ENCODE assay signal across 1 cellular context in the genomic region with DNA sequence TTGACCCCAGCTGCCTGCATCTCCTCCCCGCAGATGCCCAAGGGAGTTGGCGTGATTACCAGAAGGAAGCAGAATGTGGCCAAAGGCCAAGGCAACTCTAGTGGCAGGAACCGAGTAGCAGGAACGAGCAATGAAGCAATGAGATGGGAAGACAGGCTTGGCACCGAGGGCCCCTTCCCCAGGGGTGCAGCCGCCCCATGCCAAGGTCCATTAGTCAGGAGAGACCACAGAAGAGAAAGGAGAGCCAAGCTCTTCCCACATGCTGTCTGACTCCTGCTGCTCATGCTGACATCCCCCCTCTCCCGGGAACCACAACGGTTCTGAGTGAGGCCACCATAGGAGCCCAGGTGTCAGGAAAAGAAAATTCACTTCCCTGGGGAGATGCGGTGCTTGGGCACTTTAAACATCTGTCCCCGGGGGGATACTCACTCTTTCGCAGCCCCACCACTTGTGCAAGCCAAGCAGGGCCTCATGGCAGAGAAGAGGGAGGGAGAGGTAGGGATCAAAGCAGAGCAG.
TF ChIP-seq lines count a peak whose summit lies in the region.

No MANE protein-coding gene starts in this region.

TF ChIP-seq in WTC11, 78 proteins besides CTCF, POLR2A, EP300 and RAD21 (continued from another document):
- TF ChIP-seq NFYB (CRISPR knock-in tag; conservative IDR thresholded peaks at IDR 0.05; ENCODE audit: low read depth) (no peak), NR2C2 (CRISPR knock-in tag; IDR thresholded peaks at IDR 0.05) (no peak), GRHL2 (CRISPR knock-in tag; IDR thresholded peaks at IDR 0.05; ENCODE audit: insufficient replicate concordance, severe bottlenecking) (no peak), SP1 (CRISPR knock-in tag; conservative IDR thresholded peaks at IDR 0.05) (no peak), JAZF1 (CRISPR knock-in tag; IDR thresholded peaks at IDR 0.05) (no peak), ESRRA (CRISPR knock-in tag; IDR thresholded peaks at IDR 0.05; ENCODE audit: borderline replicate concordance) (no peak), SMAD3 (CRISPR knock-in tag; IDR thresholded peaks at IDR 0.05; ENCODE audit: borderline replicate concordance) (no peak), ETV6 (CRISPR knock-in tag; IDR thresholded peaks at IDR 0.05) (no peak)
- TF ChIP-seq, protein P1, sequence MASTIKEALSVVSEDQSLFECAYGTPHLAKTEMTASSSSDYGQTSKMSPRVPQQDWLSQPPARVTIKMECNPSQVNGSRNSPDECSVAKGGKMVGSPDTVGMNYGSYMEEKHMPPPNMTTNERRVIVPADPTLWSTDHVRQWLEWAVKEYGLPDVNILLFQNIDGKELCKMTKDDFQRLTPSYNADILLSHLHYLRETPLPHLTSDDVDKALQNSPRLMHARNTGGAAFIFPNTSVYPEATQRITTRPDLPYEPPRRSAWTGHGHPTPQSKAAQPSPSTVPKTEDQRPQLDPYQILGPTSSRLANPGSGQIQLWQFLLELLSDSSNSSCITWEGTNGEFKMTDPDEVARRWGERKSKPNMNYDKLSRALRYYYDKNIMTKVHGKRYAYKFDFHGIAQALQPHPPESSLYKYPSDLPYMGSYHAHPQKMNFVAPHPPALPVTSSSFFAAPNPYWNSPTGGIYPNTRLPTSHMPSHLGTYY (CRISPR knock-in tag; IDR thresholded peaks at IDR 0.05) = no peak
- TF ChIP-seq, protein P2, sequence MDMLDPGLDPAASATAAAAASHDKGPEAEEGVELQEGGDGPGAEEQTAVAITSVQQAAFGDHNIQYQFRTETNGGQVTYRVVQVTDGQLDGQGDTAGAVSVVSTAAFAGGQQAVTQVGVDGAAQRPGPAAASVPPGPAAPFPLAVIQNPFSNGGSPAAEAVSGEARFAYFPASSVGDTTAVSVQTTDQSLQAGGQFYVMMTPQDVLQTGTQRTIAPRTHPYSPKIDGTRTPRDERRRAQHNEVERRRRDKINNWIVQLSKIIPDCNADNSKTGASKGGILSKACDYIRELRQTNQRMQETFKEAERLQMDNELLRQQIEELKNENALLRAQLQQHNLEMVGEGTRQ (CRISPR knock-in tag; IDR thresholded peaks at IDR 0.05) = no peak
- TF ChIP-seq, protein P3, sequence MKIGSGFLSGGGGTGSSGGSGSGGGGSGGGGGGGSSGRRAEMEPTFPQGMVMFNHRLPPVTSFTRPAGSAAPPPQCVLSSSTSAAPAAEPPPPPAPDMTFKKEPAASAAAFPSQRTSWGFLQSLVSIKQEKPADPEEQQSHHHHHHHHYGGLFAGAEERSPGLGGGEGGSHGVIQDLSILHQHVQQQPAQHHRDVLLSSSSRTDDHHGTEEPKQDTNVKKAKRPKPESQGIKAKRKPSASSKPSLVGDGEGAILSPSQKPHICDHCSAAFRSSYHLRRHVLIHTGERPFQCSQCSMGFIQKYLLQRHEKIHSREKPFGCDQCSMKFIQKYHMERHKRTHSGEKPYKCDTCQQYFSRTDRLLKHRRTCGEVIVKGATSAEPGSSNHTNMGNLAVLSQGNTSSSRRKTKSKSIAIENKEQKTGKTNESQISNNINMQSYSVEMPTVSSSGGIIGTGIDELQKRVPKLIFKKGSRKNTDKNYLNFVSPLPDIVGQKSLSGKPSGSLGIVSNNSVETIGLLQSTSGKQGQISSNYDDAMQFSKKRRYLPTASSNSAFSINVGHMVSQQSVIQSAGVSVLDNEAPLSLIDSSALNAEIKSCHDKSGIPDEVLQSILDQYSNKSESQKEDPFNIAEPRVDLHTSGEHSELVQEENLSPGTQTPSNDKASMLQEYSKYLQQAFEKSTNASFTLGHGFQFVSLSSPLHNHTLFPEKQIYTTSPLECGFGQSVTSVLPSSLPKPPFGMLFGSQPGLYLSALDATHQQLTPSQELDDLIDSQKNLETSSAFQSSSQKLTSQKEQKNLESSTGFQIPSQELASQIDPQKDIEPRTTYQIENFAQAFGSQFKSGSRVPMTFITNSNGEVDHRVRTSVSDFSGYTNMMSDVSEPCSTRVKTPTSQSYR (CRISPR knock-in tag; IDR thresholded peaks at IDR 0.05) = no peak
- TF ChIP-seq, protein P4, sequence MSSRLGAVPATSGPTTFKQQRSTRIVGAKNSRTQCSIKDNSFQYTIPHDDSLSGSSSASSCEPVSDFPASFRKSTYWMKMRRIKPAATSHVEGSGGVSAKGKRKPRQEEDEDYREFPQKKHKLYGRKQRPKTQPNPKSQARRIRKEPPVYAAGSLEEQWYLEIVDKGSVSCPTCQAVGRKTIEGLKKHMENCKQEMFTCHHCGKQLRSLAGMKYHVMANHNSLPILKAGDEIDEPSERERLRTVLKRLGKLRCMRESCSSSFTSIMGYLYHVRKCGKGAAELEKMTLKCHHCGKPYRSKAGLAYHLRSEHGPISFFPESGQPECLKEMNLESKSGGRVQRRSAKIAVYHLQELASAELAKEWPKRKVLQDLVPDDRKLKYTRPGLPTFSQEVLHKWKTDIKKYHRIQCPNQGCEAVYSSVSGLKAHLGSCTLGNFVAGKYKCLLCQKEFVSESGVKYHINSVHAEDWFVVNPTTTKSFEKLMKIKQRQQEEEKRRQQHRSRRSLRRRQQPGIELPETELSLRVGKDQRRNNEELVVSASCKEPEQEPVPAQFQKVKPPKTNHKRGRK (CRISPR knock-in tag; IDR thresholded peaks at IDR 0.05; ENCODE audit: borderline replicate concordance) = no peak
- TF ChIP-seq, protein P5, sequence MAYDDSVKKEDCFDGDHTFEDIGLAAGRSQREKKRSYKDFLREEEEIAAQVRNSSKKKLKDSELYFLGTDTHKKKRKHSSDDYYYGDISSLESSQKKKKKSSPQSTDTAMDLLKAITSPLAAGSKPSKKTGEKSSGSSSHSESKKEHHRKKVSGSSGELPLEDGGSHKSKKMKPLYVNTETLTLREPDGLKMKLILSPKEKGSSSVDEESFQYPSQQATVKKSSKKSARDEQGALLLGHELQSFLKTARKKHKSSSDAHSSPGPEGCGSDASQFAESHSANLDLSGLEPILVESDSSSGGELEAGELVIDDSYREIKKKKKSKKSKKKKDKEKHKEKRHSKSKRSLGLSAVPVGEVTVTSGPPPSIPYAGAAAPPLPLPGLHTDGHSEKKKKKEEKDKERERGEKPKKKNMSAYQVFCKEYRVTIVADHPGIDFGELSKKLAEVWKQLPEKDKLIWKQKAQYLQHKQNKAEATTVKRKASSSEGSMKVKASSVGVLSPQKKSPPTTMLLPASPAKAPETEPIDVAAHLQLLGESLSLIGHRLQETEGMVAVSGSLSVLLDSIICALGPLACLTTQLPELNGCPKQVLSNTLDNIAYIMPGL (CRISPR knock-in tag; IDR thresholded peaks at IDR 0.05) = no peak
